10 cellular contexts compared by ENCODE assay signal in genomic region chr2:8636691-8637636, GRCh38. TPM values are rescaled to one million over a fixed set of nuclear protein-coding genes. Genes with fewer than 3 reads are reported as not detected.
A peak's percentile ranks its signal among the peaks of the same experiment; 100 is the strongest.
DNase-seq lines count a peak whose midpoint lies in the region; ATAC-seq and FAIRE-seq lines count a peak whose summit lies in the region.
"Had no signal": no experiment of that assay in that cellular context is flagged by ENCODE, and none has a peak within 500 bp of the region (broad histone marks: within the 10 kb centered on the region; RNA-seq: fewer than 3 reads in every experiment).

No MANE protein-coding gene starts in this region.

- H3K27me3 ChIP-seq in ectodermal cell (ENCODE audit: control insufficient read depth, insufficient read depth, low read length, poor library complexity, severe bottlenecking), result no peaks in the 10 kb centered on the region

- intact Hi-C loops in activated naive CD4-positive, alpha-beta T cell treated with anti-CD3 and anti-CD28 coated beads for 36 hours (cut with micrococcal nuclease), result no loop called here

- H3K4me3 Mint-ChIP-seq in activated naive CD4-positive, alpha-beta T cell treated with anti-CD3 and anti-CD28 coated beads, Interleukin-2, amount 50 U/mL, for 24 hours, result no peak overlapping the region
- H3K4me3 Mint-ChIP-seq in activated naive CD4-positive, alpha-beta T cell treated with anti-CD3 and anti-CD28 coated beads for 36 hours, result no peak overlapping the region

- 15 to 16% methylated on average over 17 of the region's 17 CpGs for WGBS in ectodermal cell, 2 experiments

- no peaks in the 10 kb centered on the region for H3K4me1 Mint-ChIP-seq in activated naive CD4-positive, alpha-beta T cell treated with anti-CD3 and anti-CD28 coated beads, Interleukin-2, amount 50 U/mL, for 24 hours
- no peaks in the 10 kb centered on the region for H3K4me1 Mint-ChIP-seq in activated naive CD4-positive, alpha-beta T cell treated with anti-CD3 and anti-CD28 coated beads for 36 hours (ENCODE audit: low read depth)

- no peak for DNase-seq in activated naive CD4-positive, alpha-beta T cell treated with anti-CD3 and anti-CD28 coated beads for 36 hours
- peak; percentile 12 for DNase-seq in medulla oblongata (ENCODE audit: extremely low spot score)
- DNase-seq in urothelium cell line (ENCODE audit: low spot score), result peak; percentile 41
- no peak for DNase-seq in Kasumi-1 (lab: John Stamatoyannopoulos, UW)
- DNase-seq: activated T-cell treated with anti-CD3 and anti-CD28 coated beads, Interleukin-2, amount 50 U/mL, for 1 hour; T1000 had no signal

- no peaks in the 10 kb centered on the region for H3K36me3 ChIP-seq in ectodermal cell (ENCODE audit: control insufficient read depth, insufficient read depth, low read length)

- peaks cover 38% of the 10 kb centered on the region for H3K4me1 ChIP-seq in ectodermal cell (ENCODE audit: control insufficient read depth, insufficient read depth, low read length)

- H3K36me3 Mint-ChIP-seq in activated naive CD4-positive, alpha-beta T cell treated with anti-CD3 and anti-CD28 coated beads, Interleukin-2, amount 50 U/mL, for 24 hours, result no peaks in the 10 kb centered on the region
- no peaks in the 10 kb centered on the region for H3K36me3 Mint-ChIP-seq in activated naive CD4-positive, alpha-beta T cell treated with anti-CD3 and anti-CD28 coated beads for 36 hours (ENCODE audit: low read depth)

- peak overlapping the region; percentile 79 for H3K27ac ChIP-seq in ectodermal cell (ENCODE audit: insufficient read depth, low read depth, low read length, poor library complexity, severe bottlenecking)

- CTCF ChIA-PET in activated naive CD4-positive, alpha-beta T cell treated with anti-CD3 and anti-CD28 coated beads for 36 hours (lab: Charles Lee), result no interaction called here

- H3K27me3 Mint-ChIP-seq in activated naive CD4-positive, alpha-beta T cell treated with anti-CD3 and anti-CD28 coated beads, Interleukin-2, amount 50 U/mL, for 24 hours, result no peaks in the 10 kb centered on the region
- no peaks in the 10 kb centered on the region for H3K27me3 Mint-ChIP-seq in activated naive CD4-positive, alpha-beta T cell treated with anti-CD3 and anti-CD28 coated beads for 36 hours (ENCODE audit: low read depth)

- no peak for ATAC-seq in GM21576 (IDR thresholded peaks at IDR 0.05; ENCODE audit: unreplicated experiment)
- ATAC-seq in HG02798 (IDR thresholded peaks at IDR 0.05; ENCODE audit: poor library complexity, unreplicated experiment), result no peak

- H3K4me3 ChIP-seq in ectodermal cell (ENCODE audit: insufficient read depth, low read depth, low read length), result no peak overlapping the region

- no peaks in the 10 kb centered on the region for H3K9me3 Mint-ChIP-seq in activated naive CD4-positive, alpha-beta T cell treated with anti-CD3 and anti-CD28 coated beads, Interleukin-2, amount 50 U/mL, for 24 hours
- H3K9me3 Mint-ChIP-seq in activated naive CD4-positive, alpha-beta T cell treated with anti-CD3 and anti-CD28 coated beads for 36 hours, result no peaks in the 10 kb centered on the region

- no peaks in the 10 kb centered on the region for H3K9me3 ChIP-seq in ectodermal cell (ENCODE audit: control insufficient read depth, low read length)

- H3K27ac Mint-ChIP-seq in activated naive CD4-positive, alpha-beta T cell treated with anti-CD3 and anti-CD28 coated beads, Interleukin-2, amount 50 U/mL, for 24 hours, result peak overlapping the region; percentile 9
- no peak overlapping the region for H3K27ac Mint-ChIP-seq in activated naive CD4-positive, alpha-beta T cell treated with anti-CD3 and anti-CD28 coated beads for 36 hours

- FAIRE-seq in urothelium cell line (lab: Jason Lieb, UNC), result no peak

RNA-seq across cellular contexts. Expression of gene ID2, which starts 44.9 kb away (rescaled TPM):
- 10 to 100 TPM; 73.9 to 81.9 TPM for total RNA-seq in activated naive CD4-positive, alpha-beta T cell treated with anti-CD3 and anti-CD28 coated beads for 36 hours
- polyA plus RNA-seq in ectodermal cell (2013, experiment 1 of 4), result 251 TPM
- 242 TPM for polyA plus RNA-seq in ectodermal cell (2013, experiment 2 of 4)
- 307 TPM for polyA plus RNA-seq in ectodermal cell (2013, experiment 3 of 4)
- polyA plus RNA-seq in ectodermal cell (2013, experiment 4 of 4), result 300 TPM

Comparison
In these comparisons a context has a peak if more than half of its experiments do, and no peak if none do; other contexts are left out.
1. DNase-seq: peak in medulla oblongata (single experiment) and urothelium cell line (single experiment); none in activated naive CD4-positive, alpha-beta T cell treated with anti-CD3 and anti-CD28 coated beads for 36 hours (single experiment) and Kasumi-1 (0 of 2).